In genomic region chr7:33933611-33934281, GRCh38 we compare ENCODE assay signal across 11 cellular contexts. TPM values are rescaled to one million over a fixed set of nuclear protein-coding genes. Genes with fewer than 3 reads are reported as not detected.
DNase-seq lines count a peak whose midpoint lies in the region; ATAC-seq, FAIRE-seq and TF ChIP-seq lines count a peak whose summit lies in the region.
"Had no signal": no experiment of that assay in that cellular context is flagged by ENCODE, and none has a peak within 500 bp of the region (broad histone marks: within the 10 kb centered on the region; RNA-seq: fewer than 3 reads in every experiment).

No MANE protein-coding gene starts in this region.

- no peaks in the 10 kb centered on the region for H3K27me3 ChIP-seq in adipocyte (replicated peaks; ENCODE audit: control insufficient read depth, insufficient read depth, low read length)

- H3K4me2 ChIP-seq in A549, result peak overlapping the region; percentile 59

- no peak for TF ChIP-seq CTCF in A549 (IDR thresholded peaks at IDR 0.05)
- no peak for TF ChIP-seq CTCF in lower leg skin (IDR thresholded peaks at IDR 0.05)

- 41% methylated on average over 4 of the region's 4 CpGs for WGBS in A549 (ENCODE audit: missing lambda C conversion rate)
- 70 to 80% methylated on average over 4 of the region's 4 CpGs for WGBS in lower leg skin, 2 donors

- H3K4me3 ChIP-seq in A549 (no peak overlapping the region), adipocyte (ENCODE audit: low read length) (peak overlapping the region; percentile 67), lower leg skin (ENCODE audit: low read depth, poor library complexity, severe bottlenecking) (no peak overlapping the region)

- CTCF ChIA-PET in A549 (lab: Yijun Ruan, JAX), result interaction anchor here (0.5 to 5.5 kb wide), 60 partner anchors 9 to 750 kb away, joined by 3 to 53 read pairs (median 4); partner anchors contain the start of gene BMPER

- 0 out of 5 replicates have a peak, but pooled peaks of 1 of the 2 experiments have one; percentile 22 for TF ChIP-seq EP300 in A549 (IDR thresholded peaks at IDR 0.05)

- H3K9me3 ChIP-seq in A549 (no peaks in the 10 kb centered on the region), adipocyte (ENCODE audit: control insufficient read depth, low read length) (no peaks in the 10 kb centered on the region)

- H3K4me1 ChIP-seq in A549 (peaks cover 19% of the 10 kb centered on the region), adipocyte (ENCODE audit: control insufficient read depth, insufficient read depth, low read length) (peaks cover 35% of the 10 kb centered on the region)

- peaks cover 21% of the 10 kb centered on the region for H3K36me3 ChIP-seq in adipocyte (ENCODE audit: control insufficient read depth, insufficient read depth, low read length, severe bottlenecking)

- peak overlapping the region; percentile 76 for H3K9ac ChIP-seq in adipocyte (ENCODE audit: low read length)

- intact Hi-C loops in lower leg skin (cut with DNase I; ENCODE audit: low total_unique reads), result loop anchor here (10.0 kb wide), 1 partner anchor 179 kb away; no protein-coding TSS in a partner anchor

- no peak for TF ChIP-seq POLR2A in A549 (IDR thresholded peaks at IDR 0.05; ENCODE audit: low read length)
- no peak for TF ChIP-seq POLR2A in lower leg skin (IDR thresholded peaks at IDR 0.05)

- DNase-seq in A549 (ENCODE audit: low read depth in 1 of 2, low spot score in 1 of 2), result peak; percentile 17 to 30
- peak; percentile 96 for DNase-seq in HCEC 1CT
- peak; percentile 67 for DNase-seq in adipocyte (ENCODE audit: low read depth)
- DNase-seq in glomerular visceral epithelial cell (ENCODE audit: extremely low spot score), result peak; percentile 61
- no peak for DNase-seq in activated CD4-positive, alpha-beta T cell treated with anti-CD3 and anti-CD28 coated beads, Interleukin-2, amount 50 U/mL, for 48 hours
- no peak for DNase-seq in lower leg skin (ENCODE audit: low spot score in 2 of 2)
- DNase-seq in NCI-H2227 (lab: John Stamatoyannopoulos, UW; ENCODE audit: unreplicated experiment), result no peak
- DNase-seq in activated naive CD4-positive, alpha-beta T cell treated with anti-CD3 and anti-CD28 coated beads, Interleukin-2, amount 50 U/mL, for 16 hours, result no peak

- H3K27ac ChIP-seq in A549, result peak overlapping the region; percentile 56 to 77

- POLR2A ChIA-PET in A549 (lab: Yijun Ruan, JAX), result no interaction called here

- no peak for TF ChIP-seq RAD21 in A549 (conservative IDR thresholded peaks at IDR 0.05 in 1 of 2, IDR thresholded peaks at IDR 0.05 in 1 of 2)

- peak; percentile 28 for FAIRE-seq in A549 (lab: Jason Lieb, UNC)

- peak; percentile 50 to 63; a peak in 5 of 6 replicates for ATAC-seq in A549

TF ChIP-seq in A549, 52 proteins besides CTCF, POLR2A, EP300 and RAD21:
- peak; percentile 28; the same call in 1 of the 2 replicates for TF ChIP-seq JUNB (IDR thresholded peaks at IDR 0.05)
- no peak for TF ChIP-seq MAFK (IDR thresholded peaks at IDR 0.05; ENCODE audit: partially characterized antibody)
- TF ChIP-seq FOSL2 (IDR thresholded peaks at IDR 0.05), result no peak
- TF ChIP-seq FOSL2 (CRISPR knock-in tag; IDR thresholded peaks at IDR 0.05), result peak; percentile 65
- no peak for TF ChIP-seq BCL3 (IDR thresholded peaks at IDR 0.05)
- TF ChIP-seq, protein P1, sequence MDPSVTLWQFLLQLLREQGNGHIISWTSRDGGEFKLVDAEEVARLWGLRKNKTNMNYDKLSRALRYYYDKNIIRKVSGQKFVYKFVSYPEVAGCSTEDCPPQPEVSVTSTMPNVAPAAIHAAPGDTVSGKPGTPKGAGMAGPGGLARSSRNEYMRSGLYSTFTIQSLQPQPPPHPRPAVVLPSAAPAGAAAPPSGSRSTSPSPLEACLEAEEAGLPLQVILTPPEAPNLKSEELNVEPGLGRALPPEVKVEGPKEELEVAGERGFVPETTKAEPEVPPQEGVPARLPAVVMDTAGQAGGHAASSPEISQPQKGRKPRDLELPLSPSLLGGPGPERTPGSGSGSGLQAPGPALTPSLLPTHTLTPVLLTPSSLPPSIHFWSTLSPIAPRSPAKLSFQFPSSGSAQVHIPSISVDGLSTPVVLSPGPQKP (IDR thresholded peaks at IDR 0.05; ENCODE audit: low read depth, low read length), result no peak
- no peak for TF ChIP-seq KDM5A (IDR thresholded peaks at IDR 0.05)
- TF ChIP-seq EHMT2 (IDR thresholded peaks at IDR 0.05; ENCODE audit: low read depth), result no peak
- no peak for TF ChIP-seq RNF2 (IDR thresholded peaks at IDR 0.05; ENCODE audit: borderline replicate concordance, low read depth)
- no peak for TF ChIP-seq NPAS2 (CRISPR knock-in tag; IDR thresholded peaks at IDR 0.05; ENCODE audit: borderline replicate concordance)
- no peak for TF ChIP-seq CEBPB (IDR thresholded peaks at IDR 0.05)
- no peak for TF ChIP-seq NR3C1 (IDR thresholded peaks at IDR 0.05)
- no peak for TF ChIP-seq FOXS1 (CRISPR knock-in tag; IDR thresholded peaks at IDR 0.05)

RNA-seq across cellular contexts. Expression of gene BMPER, which starts 28.4 kb away (rescaled TPM):
- polyA plus RNA-seq in A549 (2011; rRNA removed), result 5.0 and 5.6 TPM in 2 replicates
- 2.4 and 3.5 TPM in 2 replicates for polyA plus RNA-seq in A549 (2012; cell fraction: cytosol; rRNA removed)
- 7.4 and 8.2 TPM in 2 replicates for polyA plus RNA-seq in A549 (2012; cell fraction: nucleus; rRNA removed)
- polyA plus RNA-seq in A549 (2017; fragmentation: RNase III; extraction: RNeasy Plus Mini Kit Qiagen cat#74134 plus additional on column Dnase treatment), result 5.8 to 8.9 TPM (median 7.1 TPM) in 3 replicates
- 5.5 and 8.0 TPM in 2 replicates for polyA minus RNA-seq in A549 (2011; rRNA and poly(A)+ RNA removed)
- under 1 TPM; 0.27 to 0.53 (median 0.34) TPM for total RNA-seq in lower leg skin
- total RNA-seq: activated CD8-positive, alpha-beta T cell treated with anti-CD3 and anti-CD28 coated beads, Interleukin-2, amount 10 ng/mL, durations not matched to agents 7 days and 5 days; activated naive CD4-positive, alpha-beta T cell treated with anti-CD3 and anti-CD28 coated beads, Interleukin-2, amount 50 U/mL, for 72 hours; T-helper 1 cell treated with Interleukin-12 subunit alpha and Interleukin-12 subunit beta and Interleukin-4 antibody, amounts not matched to agents 30 ng/mL and 1 ng/mL, for 36 hours had no signal

Comparison
In these comparisons a context has a peak if more than half of its experiments do, and no peak if none do; other contexts are left out.
1. DNase-seq: peak in A549 (2 of 2), HCEC 1CT (single experiment), adipocyte (single experiment) and glomerular visceral epithelial cell (single experiment); none in activated CD4-positive, alpha-beta T cell treated with anti-CD3 and anti-CD28 coated beads, Interleukin-2, amount 50 U/mL, for 48 hours (0 of 2), lower leg skin (0 of 2), NCI-H2227 (single experiment) and activated naive CD4-positive, alpha-beta T cell treated with anti-CD3 and anti-CD28 coated beads, Interleukin-2, amount 50 U/mL, for 16 hours (single experiment).